In genomic region chr2:26033769-26034596, GRCh38 we compare ENCODE assay signal across 8 cellular contexts. TPM values are rescaled to one million over a fixed set of nuclear protein-coding genes. Genes with fewer than 3 reads are reported as not detected.
DNase-seq lines count a peak whose midpoint lies in the region; ATAC-seq and TF ChIP-seq lines count a peak whose summit lies in the region.

Gene RAB10, plus strand, starts transcription at chr2:26034084. Its CDS starts 525 bp downstream, at chr2:26034609.

- no peaks in the 10 kb centered on the region for H3K36me3 Mint-ChIP-seq in naive B cell
- peaks cover 13% of the 10 kb centered on the region for H3K36me3 Mint-ChIP-seq in stimulated activated memory B cell treated with anti-CD40 and anti-IgM and Interleukin-4, amounts not matched to agents 10 μg/mL and 1 μg/mL and 100 μg/mL, for 72 hours

- no peaks in the 10 kb centered on the region for H3K9me3 ChIP-seq in Karpas-422 (ENCODE audit: low read length)
- H3K9me3 ChIP-seq in esophagus squamous epithelium: no peaks in the 10 kb centered on the region

- peak within 1 kb of the TSS; percentile 98 for H3K4me2 ChIP-seq in Karpas-422 (ENCODE audit: low read depth, low read length, poor library complexity, severe bottlenecking)

- DNase-seq in DMS79 treated with DMSO at 0.1 percent for 48 hours (lab: John Stamatoyannopoulos, UW) (peak; percentile 97), Karpas-422 (peak; percentile 100), RKO (ENCODE audit: low spot score) (peak; percentile 97), activated T-helper 1 cell treated with Interleukin-2 at 50 U/mL for 16 hours (ENCODE audit: low read depth) (peak; percentile 99), esophagus squamous epithelium (lab: John Stamatoyannopoulos, UW) (peak; percentile 91), naive B cell (peak; percentile 99)

- no peaks in the 10 kb centered on the region for H3K9me3 Mint-ChIP-seq in naive B cell
- no peaks in the 10 kb centered on the region for H3K9me3 Mint-ChIP-seq in stimulated activated memory B cell treated with anti-CD40 and anti-IgM and Interleukin-4, amounts not matched to agents 10 μg/mL and 1 μg/mL and 100 μg/mL, for 72 hours

- no CpG with 5 or more reads among the region's 97 CpGs for WGBS in esophagus squamous epithelium, 2 donors

- H3K4me1 Mint-ChIP-seq in naive B cell: peaks cover 20 to 45% (median 41%) of the 10 kb centered on the region in 3 donors
- peaks cover 47% of the 10 kb centered on the region for H3K4me1 Mint-ChIP-seq in stimulated activated memory B cell treated with anti-CD40 and anti-IgM and Interleukin-4, amounts not matched to agents 10 μg/mL and 1 μg/mL and 100 μg/mL, for 72 hours

- H3K4me1 ChIP-seq in Karpas-422 (ENCODE audit: low read length): peaks cover 33% of the 10 kb centered on the region
- H3K4me1 ChIP-seq in esophagus squamous epithelium: peaks cover 9 to 46% (median 28%) of the 10 kb centered on the region in 3 donors

- peak within 1 kb of the TSS; percentile 97 for H2AFZ ChIP-seq in Karpas-422 (ENCODE audit: low read length)

- H3K4me3 ChIP-seq in Karpas-422 (ENCODE audit: low read length) (peak within 1 kb of the TSS; percentile 90), esophagus squamous epithelium (peak within 1 kb of the TSS; percentile 88 to 99 (median 98))

- H3K79me2 ChIP-seq in Karpas-422 (ENCODE audit: low read length): peaks cover 50% of the 10 kb centered on the region

- H4K20me1 ChIP-seq in Karpas-422 (ENCODE audit: insufficient read depth, low read depth, low read length): peaks cover 32% of the 10 kb centered on the region

- H3K27ac ChIP-seq in Karpas-422 (ENCODE audit: low read length) (peak within 1 kb of the TSS; percentile 67), esophagus squamous epithelium (peak within 1 kb of the TSS; percentile 98 to 99 (median 99))

- TF ChIP-seq POLR2A in esophagus squamous epithelium (IDR thresholded peaks at IDR 0.05): peak in 3 of 4 donors; percentile 97 to 99 (median 98)

- intact Hi-C loops in esophagus squamous epithelium (cut with DNase I): no loop called here

- H3K4me3 Mint-ChIP-seq in naive B cell: peak within 1 kb of the TSS; percentile 80 to 100 (median 96)
- peak within 1 kb of the TSS; percentile 92 for H3K4me3 Mint-ChIP-seq in stimulated activated memory B cell treated with anti-CD40 and anti-IgM and Interleukin-4, amounts not matched to agents 10 μg/mL and 1 μg/mL and 100 μg/mL, for 72 hours

- peak within 1 kb of the TSS; percentile 90 to 98 (median 96) for H3K27ac Mint-ChIP-seq in naive B cell
- peak within 1 kb of the TSS; percentile 84 for H3K27ac Mint-ChIP-seq in stimulated activated memory B cell treated with anti-CD40 and anti-IgM and Interleukin-4, amounts not matched to agents 10 μg/mL and 1 μg/mL and 100 μg/mL, for 72 hours

- H3K36me3 ChIP-seq in Karpas-422 (ENCODE audit: insufficient read depth, low read length) (peaks cover 7% of the 10 kb centered on the region; the same call in 1 of the 2 replicates), esophagus squamous epithelium (peaks cover 0 to 20% (median 4%) of the 10 kb centered on the region in 3 donors)

- H3K27me3 Mint-ChIP-seq in naive B cell: no peaks in the 10 kb centered on the region
- H3K27me3 Mint-ChIP-seq in stimulated activated memory B cell treated with anti-CD40 and anti-IgM and Interleukin-4, amounts not matched to agents 10 μg/mL and 1 μg/mL and 100 μg/mL, for 72 hours: no peaks in the 10 kb centered on the region

- no peaks in the 10 kb centered on the region for H3K9me2 ChIP-seq in Karpas-422 (replicated peaks; ENCODE audit: insufficient read depth, low read length)

- TF ChIP-seq CTCF in esophagus squamous epithelium (IDR thresholded peaks at IDR 0.05): peak in 3 of 6 experiments; percentile 14 to 31 (median 24)

- peak within 1 kb of the TSS; percentile 92 for H3K9ac ChIP-seq in Karpas-422 (ENCODE audit: low read length)

- H3K27me3 ChIP-seq in Karpas-422 (ENCODE audit: low read length) (no peaks in the 10 kb centered on the region), esophagus squamous epithelium (no peaks in the 10 kb centered on the region)

- ATAC-seq in GM21825 (IDR thresholded peaks at IDR 0.05; ENCODE audit: unreplicated experiment) (peak; percentile 82), naive B cell (ENCODE audit: low read depth in 2 of 2) (peak; percentile 83 to 85)
- peak; percentile 96 for ATAC-seq in stimulated activated memory B cell treated with anti-CD40 and anti-IgM and Interleukin-4, amounts not matched to agents 10 μg/mL and 1 μg/mL and 100 μg/mL, for 72 hours

RNA-seq across cellular contexts. Expression of gene RAB10, which starts in this region (rescaled TPM):
- total RNA-seq in Karpas-422 (2014; rRNA removed; shearing (Covaris generic); ENCODE audit: low replicate concordance): 67.9 and 104 TPM in 2 replicates
- 100 to 1,000 TPM; 214 to 388 (median 335) TPM for total RNA-seq in esophagus squamous epithelium
- polyA plus RNA-seq in naive B cell (ENCODE audit: low read depth in 6 of 6): 10 to 100 TPM; 71.1 to 98.1 (median 82.5) TPM

Comparison
In these comparisons a context has a peak if more than half of its experiments do, and no peak if none do; other contexts are left out.
1. Peak in every context shown above with its lines: DNase-seq, ATAC-seq, H3K4me3 ChIP-seq and H3K27ac ChIP-seq.